1 cellular context compared by ENCODE assay signal in genomic region chr11:36746886-36747710, GRCh38.
TF ChIP-seq lines count a peak whose summit lies in the region.

No MANE protein-coding gene starts in this region.

TF ChIP-seq in SK-N-SH, 30 proteins besides CTCF, POLR2A, EP300 and RAD21 (continued from another document):
- TF ChIP-seq NRF1 (IDR thresholded peaks at IDR 0.05; ENCODE audit: low read depth, low read length) (no peak), TEAD4 (IDR thresholded peaks at IDR 0.05; ENCODE audit: borderline replicate concordance, insufficient read depth) (no peak), NFIC (IDR thresholded peaks at IDR 0.05; ENCODE audit: borderline replicate concordance) (no peak), TCF12 (IDR thresholded peaks at IDR 0.05) (peak; percentile 51; the same call in 1 of the 2 replicates), SIN3A (IDR thresholded peaks at IDR 0.05; ENCODE audit: borderline replicate concordance, low read depth, low read length) (no peak), YY1 (IDR thresholded peaks at IDR 0.05; ENCODE audit: low read depth) (no peak), ELF1 (IDR thresholded peaks at IDR 0.05) (no peak), IRF3 (IDR thresholded peaks at IDR 0.05; ENCODE audit: low read depth, low read length) (no peak)
- TF ChIP-seq, protein P1, sequence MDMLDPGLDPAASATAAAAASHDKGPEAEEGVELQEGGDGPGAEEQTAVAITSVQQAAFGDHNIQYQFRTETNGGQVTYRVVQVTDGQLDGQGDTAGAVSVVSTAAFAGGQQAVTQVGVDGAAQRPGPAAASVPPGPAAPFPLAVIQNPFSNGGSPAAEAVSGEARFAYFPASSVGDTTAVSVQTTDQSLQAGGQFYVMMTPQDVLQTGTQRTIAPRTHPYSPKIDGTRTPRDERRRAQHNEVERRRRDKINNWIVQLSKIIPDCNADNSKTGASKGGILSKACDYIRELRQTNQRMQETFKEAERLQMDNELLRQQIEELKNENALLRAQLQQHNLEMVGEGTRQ (IDR thresholded peaks at IDR 0.05; ENCODE audit: borderline replicate concordance, low read depth, low read length): no peak
TF ChIP-seq in SK-N-SH: peak in this region for 4.
